Comparison of ENCODE assay signal across 8 cellular contexts in the genomic region with DNA sequence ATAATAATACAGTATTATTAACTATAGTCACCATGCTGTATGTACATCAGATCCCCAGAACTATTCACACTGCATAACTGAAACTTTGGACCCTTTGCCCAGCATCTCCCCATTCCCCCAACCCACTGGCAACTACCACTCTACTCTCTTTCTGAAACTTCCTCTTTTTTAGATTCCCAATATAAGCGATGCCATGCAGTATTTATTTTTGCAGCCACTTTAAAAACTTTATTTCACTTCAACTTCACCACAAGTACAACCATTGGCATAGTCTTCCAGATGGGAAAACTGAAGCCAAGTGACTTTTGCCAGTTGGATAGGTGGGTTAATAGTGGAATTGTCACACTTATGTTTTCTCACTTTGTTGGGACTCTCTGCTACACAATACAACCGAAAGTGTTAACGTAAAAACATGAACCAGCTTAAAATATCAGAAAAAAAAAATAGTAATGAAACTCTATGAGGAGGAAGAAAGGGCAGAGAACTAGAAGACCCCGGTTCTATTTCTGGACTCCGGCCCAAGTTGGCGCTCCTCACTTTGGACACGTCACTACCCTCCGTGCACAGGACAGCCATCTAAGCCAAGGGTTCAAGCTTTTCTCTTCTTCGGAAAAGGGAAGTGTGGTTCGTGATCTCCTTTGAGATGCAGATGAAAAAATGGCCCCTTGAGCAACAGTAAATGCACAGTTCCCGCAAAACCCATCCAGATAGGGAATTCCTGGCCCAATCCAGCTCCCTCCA. TPM values are rescaled to one million over a fixed set of nuclear protein-coding genes. Genes with fewer than 3 reads are reported as not detected.
A peak's percentile ranks its signal among the peaks of the same experiment; 100 is the strongest.
DNase-seq lines count a peak whose midpoint lies in the region; ATAC-seq and TF ChIP-seq lines count a peak whose summit lies in the region.

No MANE protein-coding gene starts in this region.

- H3K36me3 Mint-ChIP-seq in MCF 10A (ENCODE audit: insufficient read depth, unreplicated experiment): peaks cover 30% of the 10 kb centered on the region

- H3K9me3 ChIP-seq in muscle layer of colon (ENCODE audit: low read length): no peaks in the 10 kb centered on the region

- peak overlapping the region; percentile 6 to 48 for H3K4me3 ChIP-seq in muscle layer of colon (ENCODE audit: low read depth in 1 of 2, low read length in 2 of 2)

- H3K27ac Mint-ChIP-seq in MCF 10A (ENCODE audit: low read depth, unreplicated experiment): peak overlapping the region; percentile 67

- TF ChIP-seq CTCF in C4-2B (conservative IDR thresholded peaks at IDR 0.05) (no peak), MCF 10A (IDR thresholded peaks at IDR 0.05; ENCODE audit: unreplicated experiment) (no peak)

- peaks cover 17% of the 10 kb centered on the region for H3K4me1 Mint-ChIP-seq in MCF 10A (ENCODE audit: insufficient read depth, unreplicated experiment)

- BruUV-seq in MCF 10A (replicated peaks; lab: Mats Ljungman, UMichigan): TSS peak; percentile 55

- CTCF ChIA-PET in MCF 10A (lab: Yijun Ruan, JAX): interaction anchor here (0.6 to 4.9 kb wide), 4 partner anchors 9 to 92 kb away, joined by 3 to 19 read pairs (median 4); no protein-coding TSS in a partner anchor

- H3K36me3 ChIP-seq in muscle layer of colon (ENCODE audit: insufficient read depth, low read length): no peaks in the 10 kb centered on the region

- H3K27me3 Mint-ChIP-seq in MCF 10A (ENCODE audit: insufficient read depth, unreplicated experiment): no peaks in the 10 kb centered on the region

- peak overlapping the region; percentile 92 for H3K4me3 Mint-ChIP-seq in MCF 10A (ENCODE audit: unreplicated experiment)

- POLR2A ChIA-PET in MCF 10A (lab: Yijun Ruan, JAX): interaction anchor here (0.6 to 1.0 kb wide), 2 partner anchors 14 to 281 kb away, joined by 3 read pairs; no protein-coding TSS in a partner anchor

- DNase-seq in NCI-H460 (ENCODE audit: extremely low read depth, low read depth) (peak; percentile 5), MCF 10A (ENCODE audit: unreplicated experiment) (peak; percentile 47), kidney glomerular epithelial cell (lab: John Stamatoyannopoulos, UW) (no peak)

- peak overlapping the region; percentile 88 for H3K27ac ChIP-seq in C4-2B
- H3K27ac ChIP-seq in muscle layer of colon (ENCODE audit: low read depth, low read length): no peak overlapping the region

- intact Hi-C loops in MCF 10A (cut with micrococcal nuclease): no loop called here

- peaks cover 6% of the 10 kb centered on the region for H3K4me1 ChIP-seq in muscle layer of colon (ENCODE audit: insufficient read depth, low read length)

- peaks cover 0 to 6% of the 10 kb centered on the region in 2 donors for H3K27me3 ChIP-seq in muscle layer of colon (ENCODE audit: control insufficient read depth in 1 of 2, insufficient read depth in 2 of 2, low read length in 2 of 2)

- H3K9ac ChIP-seq in muscle layer of colon (ENCODE audit: low read length): no peak overlapping the region

- no peaks in the 10 kb centered on the region for H3K9me3 Mint-ChIP-seq in MCF 10A (ENCODE audit: unreplicated experiment)

- ATAC-seq in GM21381 (IDR thresholded peaks at IDR 0.05; ENCODE audit: unreplicated experiment): peak; percentile 24
- no peak for ATAC-seq in GM21390 (IDR thresholded peaks at IDR 0.05; ENCODE audit: unreplicated experiment)
- ATAC-seq in HG03442 (IDR thresholded peaks at IDR 0.05; ENCODE audit: unreplicated experiment): no peak

RNA-seq across cellular contexts. Expression of a gene that starts 0.7 kb away (rescaled TPM):
- 17.6 and 23.6 TPM in 2 replicates for total RNA-seq in NCI-H460 (2014; rRNA removed; shearing (Covaris generic))
- 26.1 and 27.7 TPM in 2 replicates for polyA plus RNA-seq in NCI-H460 (2014; cell fraction: nucleus; rRNA removed)
- 17.2 and 21.4 TPM in 2 replicates for total RNA-seq in MCF 10A (2022)
